10 cellular contexts compared by ENCODE assay signal in the genomic region with DNA sequence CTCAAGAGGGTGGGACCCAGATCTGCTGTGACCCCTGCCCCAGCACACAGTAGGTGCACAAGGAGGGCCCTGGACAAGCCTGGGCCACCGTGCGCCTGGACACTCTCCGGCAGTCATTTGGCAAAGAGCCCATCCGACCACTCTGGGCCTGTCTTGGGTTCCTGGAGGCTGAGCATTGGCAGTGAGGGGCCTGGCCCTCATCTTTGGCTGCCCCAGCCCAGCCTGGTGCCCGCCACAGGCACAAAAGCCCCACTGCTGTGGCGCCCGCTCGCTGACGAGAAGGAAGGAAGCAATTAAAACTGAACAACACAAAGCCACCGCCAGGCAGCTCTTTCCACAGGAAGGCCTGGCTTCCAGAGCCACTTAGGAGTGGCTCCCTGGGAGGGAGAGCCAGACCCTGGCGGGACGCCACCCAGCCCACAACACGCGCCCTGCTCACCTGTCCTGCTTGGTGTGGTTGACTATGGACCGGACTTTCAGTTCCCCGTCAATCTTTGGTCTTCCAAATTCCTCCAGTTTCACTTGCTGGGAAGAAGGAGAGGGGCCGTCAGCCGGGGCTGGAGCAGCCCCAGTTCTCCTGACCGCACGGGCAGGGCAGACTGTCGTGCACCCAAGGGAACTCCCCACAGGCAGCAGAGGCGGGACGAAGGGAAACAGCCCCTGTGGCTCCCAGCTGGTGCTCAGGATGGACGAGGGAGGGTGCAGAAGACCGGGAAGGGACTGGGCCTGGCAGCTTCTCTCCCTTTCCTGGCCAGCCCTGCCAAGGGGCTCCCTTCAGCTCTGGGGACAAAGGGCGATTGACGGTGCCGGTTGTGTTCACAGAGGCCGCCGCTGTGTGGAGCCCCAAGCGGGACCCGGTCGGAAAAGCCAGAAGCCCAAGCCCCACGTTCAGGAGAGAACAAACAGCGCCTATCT. TPM values are rescaled to one million over a fixed set of nuclear protein-coding genes. Genes with fewer than 3 reads are reported as not detected.
DNase-seq lines count a peak whose midpoint lies in the region; ATAC-seq and TF ChIP-seq lines count a peak whose summit lies in the region.
"Had no signal": no experiment of that assay in that cellular context is flagged by ENCODE, and none has a peak within 500 bp of the region (broad histone marks: within the 10 kb centered on the region; RNA-seq: fewer than 3 reads in every experiment).

No MANE protein-coding gene starts in this region.

- in situ Hi-C loops in ACHN (cut with HindIII; ENCODE audit: low pct_ligation_motif_present, low pct_unique_long_range_greater_than_20kb, low sequenced_read_pairs): loop anchor here (25.0 kb wide), 1 partner anchor 198 kb away; the partner anchor contains the start of gene VAV2

- peaks cover 78% of the 10 kb centered on the region for H3K4me1 Mint-ChIP-seq in CD14-positive monocyte
- peaks cover 12% of the 10 kb centered on the region for H3K4me1 Mint-ChIP-seq in nephron progenitor cell

- TF ChIP-seq CTCF in CD14-positive monocyte (IDR thresholded peaks at IDR 0.05) (no peak), esophagus squamous epithelium (IDR thresholded peaks at IDR 0.05) (peak in 2 of 6 experiments; percentile 7 to 16), nephron progenitor cell (IDR thresholded peaks at IDR 0.05) (no peak)

- peaks cover 0 to 27% (median 0%) of the 10 kb centered on the region in 3 donors for H3K36me3 ChIP-seq in esophagus squamous epithelium

- H3K36me3 Mint-ChIP-seq in CD14-positive monocyte: peaks cover 34 to 53% of the 10 kb centered on the region in 2 donors
- H3K36me3 Mint-ChIP-seq in nephron progenitor cell (ENCODE audit: low read depth): peaks cover 6% of the 10 kb centered on the region

- peaks cover 0 to 45% (median 12%) of the 10 kb centered on the region in 3 donors for H3K4me1 ChIP-seq in esophagus squamous epithelium

- H3K4me3 Mint-ChIP-seq in CD14-positive monocyte: peak overlapping the region; percentile 58 to 83
- H3K4me3 Mint-ChIP-seq in nephron progenitor cell: no peak overlapping the region
- H3K4me3 Mint-ChIP-seq: T-helper 1 cell treated with Interleukin-12 subunit alpha and Interleukin-12 subunit beta and Interleukin-4 antibody, amounts not matched to agents 30 μg/mL and 1 μg/mL, for 36 hours had no signal

- peak overlapping the region; percentile 8 to 80 (median 56) for H3K27ac Mint-ChIP-seq in CD14-positive monocyte
- peak overlapping the region; percentile 66 for H3K27ac Mint-ChIP-seq in nephron progenitor cell
- H3K27ac Mint-ChIP-seq: T-helper 1 cell treated with Interleukin-12 subunit alpha and Interleukin-12 subunit beta and Interleukin-4 antibody, amounts not matched to agents 30 μg/mL and 1 μg/mL, for 36 hours had no signal

- H3K9me3 ChIP-seq in esophagus squamous epithelium: no peaks in the 10 kb centered on the region

- H3K27ac ChIP-seq in esophagus squamous epithelium: peak overlapping the region in 3 of 4 donors; percentile 16 to 41 (median 34)

- H3K9me3 Mint-ChIP-seq in CD14-positive monocyte (peaks cover 0 to 3% (median 0%) of the 10 kb centered on the region in 7 donors), nephron progenitor cell (no peaks in the 10 kb centered on the region)
- H3K9me3 Mint-ChIP-seq: T-helper 1 cell treated with Interleukin-12 subunit alpha and Interleukin-12 subunit beta and Interleukin-4 antibody, amounts not matched to agents 30 μg/mL and 1 μg/mL, for 36 hours had no signal

- intact Hi-C loops in CD14-positive monocyte (cut with micrococcal nuclease) (no loop called here), esophagus squamous epithelium (cut with DNase I) (loop anchor here (10.0 kb wide), 1 partner anchor 316 kb away; no protein-coding TSS in a partner anchor), sciatic nerve (cut with DNase I) (no loop called here)

- H3K27me3 Mint-ChIP-seq in CD14-positive monocyte (ENCODE audit: low read depth in 3 of 3) (peaks cover 3 to 11% (median 5%) of the 10 kb centered on the region in 3 donors), nephron progenitor cell (ENCODE audit: low read depth, poor library complexity) (peaks cover 3% of the 10 kb centered on the region)

- DNase-seq in CD14-positive monocyte (ENCODE audit: low spot score): no peak
- DNase-seq in NOMO-1 treated with DMSO at 0.1 percent for 48 hours (lab: John Stamatoyannopoulos, UW; ENCODE audit: unreplicated experiment): peak; percentile 55
- no peak for DNase-seq in esophagus squamous epithelium (lab: John Stamatoyannopoulos, UW)
- no peak for DNase-seq in nephron progenitor cell
- no peak for DNase-seq in SHP77 treated with DMSO at 0.1 percent for 48 hours (lab: John Stamatoyannopoulos, UW)
- no peak for DNase-seq in ACHN
- no peak for DNase-seq in 8988T
- DNase-seq in sciatic nerve (ENCODE audit: low spot score): no peak
- DNase-seq: activated T-cell treated with anti-CD3 and anti-CD28 coated beads, Interleukin-2, amount 50 U/mL, for 1 hour had no signal

- no peaks in the 10 kb centered on the region for H3K27me3 ChIP-seq in esophagus squamous epithelium

- 65 to 70% methylated on average over 2 to 4 of the region's 35 CpGs for WGBS in esophagus squamous epithelium, 2 donors

- TF ChIP-seq POLR2A in esophagus squamous epithelium (IDR thresholded peaks at IDR 0.05): no peak

- no peak overlapping the region for H3K4me3 ChIP-seq in esophagus squamous epithelium

- ATAC-seq in sciatic nerve: no peak

RNA-seq across cellular contexts. Expression of gene SARDH, which starts 50.9 kb away (rescaled TPM):
- polyA plus RNA-seq in CD14-positive monocyte: not detected
- under 1 TPM in 2 of 4 donors, not detected in 2; 0.26 to 0.57 TPM for total RNA-seq in esophagus squamous epithelium
- 6.0 TPM for total RNA-seq in sciatic nerve
